In genomic region chr4:39668835-39669234, GRCh38 we compare ENCODE assay signal across 26 cellular contexts.
"Had no signal": no experiment of that assay in that cellular context is flagged by ENCODE, and none has a peak within 500 bp of the region (broad histone marks: within the 10 kb centered on the region; RNA-seq: fewer than 3 reads in every experiment).

No MANE protein-coding gene starts in this region.

- H3K9me3 ChIP-seq: left ventricle myocardium inferior, pancreas, prostate gland, suprapubic skin, thoracic aorta, tibial artery, uterus had no signal

- H3K27ac ChIP-seq: left ventricle myocardium inferior, pancreas, prostate gland, skin epidermis, suprapubic skin, thoracic aorta, tibial artery, uterus had no signal

- H3K4me3 Mint-ChIP-seq: mesothelial cell of epicardium; naive B cell; natural killer cell; nephron progenitor cell; stimulated activated naive CD8-positive, alpha-beta T cell treated with anti-CD3 and anti-CD28 coated beads, Interleukin-15, Interleukin-2, amounts not matched to agents 100 ng/mL and 50 ng/mL, for 24 hours had no signal

- H3K27me3 ChIP-seq: pancreas, suprapubic skin, tibial artery, uterus had no signal

- FAIRE-seq: pancreas had no signal

- H3K36me3 Mint-ChIP-seq: mesothelial cell of epicardium, naive B cell, natural killer cell had no signal

- H3K36me3 ChIP-seq: left ventricle myocardium inferior, pancreas, prostate gland, suprapubic skin, thoracic aorta, tibial artery, uterus had no signal

- ATAC-seq: natural killer cell, pancreas, right cardiac atrium, sciatic nerve had no signal

- H3K4me1 Mint-ChIP-seq: natural killer cell, nephron progenitor cell had no signal

- H3K27ac Mint-ChIP-seq: mesothelial cell of epicardium; natural killer cell; nephron progenitor cell; stimulated activated naive CD8-positive, alpha-beta T cell treated with anti-CD3 and anti-CD28 coated beads, Interleukin-15, Interleukin-2, amounts not matched to agents 100 ng/mL and 50 ng/mL, for 24 hours had no signal

- DNase-seq: hypothalamus; islet precursor cell; left ventricle myocardium inferior; mesendoderm; naive B cell; natural killer cell; nephron progenitor cell; pancreas; posterior cingulate gyrus; retina; right cardiac atrium; stimulated activated CD4-positive, alpha-beta T cell treated with anti-CD3 and anti-CD28 coated beads, Interleukin-12 subunit alpha, Interleukin-12 subunit beta, amount 100 ng/mL, for 4 hours; stimulated activated CD4-positive, alpha-beta T cell treated with anti-CD3 and anti-CD28 coated beads, Interleukin-15, amount 100 ng/mL, for 24 hours; stimulated activated CD4-positive, alpha-beta T cell treated with anti-CD3 and anti-CD28 coated beads, Interleukin-2, amount 100 ng/mL, for 24 hours; stimulated activated CD4-positive, alpha-beta T cell treated with anti-CD3 and anti-CD28 coated beads, Interleukin-4, amount 100 ng/mL, for 1 hour; stimulated activated naive CD4-positive, alpha-beta T cell; tibial artery; uterus had no signal

- H3K4me3 ChIP-seq: left ventricle myocardium inferior, lung, pancreas, prostate gland, skin epidermis, suprapubic skin, thoracic aorta, tibial artery, uterus had no signal

- H3K9me3 Mint-ChIP-seq: natural killer cell; stimulated activated naive CD8-positive, alpha-beta T cell treated with anti-CD3 and anti-CD28 coated beads, Interleukin-15, Interleukin-2, amounts not matched to agents 100 ng/mL and 50 ng/mL, for 24 hours had no signal

- H3K4me1 ChIP-seq: left ventricle myocardium inferior, pancreas, prostate gland, suprapubic skin, tibial artery, uterus had no signal
